20 cellular contexts compared by ENCODE assay signal in the genomic region with DNA sequence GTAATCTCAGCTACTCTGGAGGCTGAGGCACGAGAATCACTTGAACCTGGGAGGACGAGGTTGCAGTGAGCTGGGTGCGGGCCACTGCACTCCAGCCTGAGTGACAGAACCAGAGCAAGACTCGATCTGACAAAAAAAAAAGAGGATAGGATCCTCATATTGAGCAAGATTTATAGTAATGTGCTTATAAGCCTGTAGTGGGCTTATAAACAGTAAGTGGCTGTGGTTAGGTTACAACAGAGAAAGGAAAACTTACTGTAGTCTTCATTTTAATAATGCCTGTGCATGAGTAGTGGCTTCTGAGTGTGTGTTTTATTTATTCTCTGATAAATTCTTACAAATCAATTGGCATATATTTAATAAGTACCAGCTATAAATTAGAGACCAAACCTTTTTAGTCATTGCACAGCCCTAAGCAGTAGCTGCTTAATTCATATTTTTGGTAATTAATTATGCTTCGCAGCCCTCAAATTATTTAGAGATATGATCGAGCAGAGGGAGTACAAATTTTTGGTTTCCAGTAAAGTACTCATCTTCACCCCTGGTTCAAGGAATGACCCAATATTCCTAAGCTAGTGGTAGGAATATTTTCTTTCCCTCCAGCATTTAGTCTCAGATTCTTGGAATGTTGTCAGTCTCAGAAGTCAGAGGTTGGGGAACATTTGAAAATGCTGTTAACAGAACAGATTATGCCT.
DNase-seq lines count a peak whose midpoint lies in the region; ATAC-seq and TF ChIP-seq lines count a peak whose summit lies in the region.
"Had no signal": no experiment of that assay in that cellular context is flagged by ENCODE, and none has a peak within 500 bp of the region (broad histone marks: within the 10 kb centered on the region; RNA-seq: fewer than 3 reads in every experiment).

No MANE protein-coding gene starts in this region.

- DNase-seq in NOMO-1 treated with DMSO at 0.1 percent for 48 hours (lab: John Stamatoyannopoulos, UW; ENCODE audit: unreplicated experiment) (peak; percentile 7), NOMO-1 (lab: John Stamatoyannopoulos, UW; ENCODE audit: unreplicated experiment in 2 of 2) (no peak), choroid plexus epithelial cell (ENCODE audit: low read depth) (peak; percentile 51), upper lobe of right lung (no peak)
- DNase-seq: activated CD8-positive, alpha-beta memory T cell treated with anti-CD3 and anti-CD28 coated beads for 24 hours; activated T-cell treated with anti-CD3 and anti-CD28 coated beads, Interleukin-2, amount 50 U/mL, for 72 hours; effector CD4-positive, alpha-beta T cell; NCI-H2081 treated with DMSO at 0.1 percent for 48 hours; NCI-H524 treated with DMSO at 0.1 percent for 48 hours; nephron progenitor cell; PC-3; stimulated activated naive CD8-positive, alpha-beta T cell treated with anti-CD3 and anti-CD28 coated beads, Interleukin-15, amount 100 ng/mL, for 72 hours had no signal

- H3K9ac ChIP-seq in parathyroid adenoma = no peak overlapping the region
- H3K9ac ChIP-seq: BLaER1 had no signal

- no peak overlapping the region for H3K4me2 ChIP-seq in parathyroid adenoma (ENCODE audit: low read length)
- H3K4me2 ChIP-seq: BLaER1 had no signal

- ATAC-seq in upper lobe of right lung = no peak
- no peak for ATAC-seq in GM21528 (IDR thresholded peaks at IDR 0.05; ENCODE audit: low FRiP score, unreplicated experiment)
- ATAC-seq in HG03520 (IDR thresholded peaks at IDR 0.05; ENCODE audit: unreplicated experiment) = no peak
- no peak for ATAC-seq in GM21576 (IDR thresholded peaks at IDR 0.05; ENCODE audit: unreplicated experiment)
- ATAC-seq: activated CD4-positive, CD25-positive, alpha-beta regulatory T cell treated with anti-CD3 and anti-CD28 coated beads, Interleukin-2, amount 50 U/mL, for 24 hours; activated T-cell treated with anti-CD3 and anti-CD28 coated beads, Interleukin-2, amount 50 U/mL, for 72 hours; heart right ventricle; PC-3; stimulated activated naive CD8-positive, alpha-beta T cell treated with anti-CD3 and anti-CD28 coated beads, Interleukin-15, amount 100 ng/mL, for 72 hours had no signal

- H3K4me3 ChIP-seq in choroid plexus epithelial cell (ENCODE audit: low read depth, low read length) = no peak overlapping the region
- no peak overlapping the region for H3K4me3 ChIP-seq in parathyroid adenoma (ENCODE audit: low read depth, low read length)
- no peak overlapping the region for H3K4me3 ChIP-seq in upper lobe of right lung
- H3K4me3 ChIP-seq: BLaER1, heart right ventricle, SJSA1 had no signal

- H3K9me3 ChIP-seq in parathyroid adenoma (ENCODE audit: control insufficient read depth, low read length) (no peaks in the 10 kb centered on the region), upper lobe of right lung (no peaks in the 10 kb centered on the region)
- H3K9me3 ChIP-seq: BLaER1, heart right ventricle, SJSA1 had no signal

- H3K79me2 ChIP-seq in parathyroid adenoma = no peaks in the 10 kb centered on the region

- no peak overlapping the region for H2AFZ ChIP-seq in parathyroid adenoma

- intact Hi-C loops in upper lobe of right lung (cut with DNase I) = loop anchor here (10.0 kb wide), 1 partner anchor 117 kb away; no protein-coding TSS in a partner anchor

- H3K36me3 ChIP-seq in parathyroid adenoma (ENCODE audit: control insufficient read depth, insufficient read depth, low read length) = no peaks in the 10 kb centered on the region
- no peaks in the 10 kb centered on the region for H3K36me3 ChIP-seq in upper lobe of right lung
- H3K36me3 ChIP-seq: BLaER1, heart right ventricle, SJSA1 had no signal

- no peaks in the 10 kb centered on the region for H3K27me3 ChIP-seq in parathyroid adenoma (ENCODE audit: control insufficient read depth, insufficient read depth, low read length)
- no peaks in the 10 kb centered on the region for H3K27me3 ChIP-seq in upper lobe of right lung
- H3K27me3 ChIP-seq: BLaER1, heart right ventricle, SJSA1 had no signal

- H3K4me1 ChIP-seq in parathyroid adenoma (peaks cover 28% of the 10 kb centered on the region), upper lobe of right lung (peaks cover 49% of the 10 kb centered on the region)

- TF ChIP-seq CTCF in choroid plexus epithelial cell (conservative IDR thresholded peaks at IDR 0.05; ENCODE audit: low read depth, low read length) = no peak
- TF ChIP-seq CTCF in parathyroid adenoma (IDR thresholded peaks at IDR 0.05) = no peak
- no peak for TF ChIP-seq CTCF in upper lobe of right lung (IDR thresholded peaks at IDR 0.05)

- H3K27ac ChIP-seq in parathyroid adenoma (peak overlapping the region; percentile 36), upper lobe of right lung (peak overlapping the region; percentile 20)
- H3K27ac ChIP-seq: BLaER1, SJSA1 had no signal

Comparison
In these comparisons a context has a peak if more than half of its experiments do, and no peak if none do; other contexts are left out.
1. DNase-seq: peak in NOMO-1 treated with DMSO at 0.1 percent for 48 hours (single experiment) and choroid plexus epithelial cell (single experiment); none in NOMO-1 (0 of 2) and upper lobe of right lung (single experiment).